Comparison of ENCODE assay signal across 8 cellular contexts in genomic region chr19:4792866-4793195, GRCh38. TPM values are rescaled to one million over a fixed set of nuclear protein-coding genes. Genes with fewer than 3 reads are reported as not detected.
DNase-seq lines count a peak whose midpoint lies in the region; ATAC-seq and TF ChIP-seq lines count a peak whose summit lies in the region.
"Not testable (repeated sequence)": the region's sequence is repeated elsewhere in the genome, so short reads cannot be mapped to it uniquely, and the experiment has no call there.

No MANE protein-coding gene starts in this region.

- H3K27ac Mint-ChIP-seq in H9, result peak overlapping the region in 1 of 3 experiments; percentile 93; a peak in 2 of 7 replicates
- not testable (repeated sequence) for H3K27ac Mint-ChIP-seq in activated T-cell treated with anti-CD3 and anti-CD28 coated beads, Interleukin-2, amount 50 U/mL, for 72 hours
- H3K27ac Mint-ChIP-seq in naive thymus-derived CD4-positive, alpha-beta T cell, result peak overlapping the region in 5 of 9 donors; percentile 46 to 84 (median 67)

- CTCF ChIA-PET in AG04450 (lab: Charles Lee), result interaction anchor here (6.2 kb wide), 1 partner anchor 61 kb away, joined by 220 read pairs; no protein-coding TSS in a partner anchor
- CTCF ChIA-PET in Panc1 (lab: Charles Lee); naive thymus-derived CD4-positive, alpha-beta T cell (lab: Charles Lee): not testable (repeated sequence)

- not testable (repeated sequence) for H3T11ph ChIP-seq in H9 (ENCODE audit: low read length)

- H3K56ac ChIP-seq in H9 (ENCODE audit: insufficient read length, low read depth, low read length), result not testable (repeated sequence)

- not testable (repeated sequence) for H3K27ac ChIP-seq in AG04450 (ENCODE audit: low read depth, low read length); H9 (ENCODE audit: insufficient read length, low read depth, low read length); Panc1 (ENCODE audit: low read length); coronary artery
- peak overlapping the region; percentile 97 for H3K27ac ChIP-seq in left ventricle myocardium inferior (replicated peaks)
- H3K27ac ChIP-seq in naive thymus-derived CD4-positive, alpha-beta T cell (ENCODE audit: low read depth, low read length), result peak overlapping the region; percentile 92
- H3K27ac ChIP-seq in skeletal muscle tissue (ENCODE audit: low read depth, low read length), result peak overlapping the region; percentile 88

- H3K23me2 ChIP-seq in H9 (ENCODE audit: insufficient read length, low read depth, low read length, poor library complexity, severe bottlenecking), result not testable (repeated sequence)

- not testable (repeated sequence) for H3K4ac ChIP-seq in H9 (ENCODE audit: low read depth, low read length)

- not testable (repeated sequence) for H3K79me2 ChIP-seq in H9 (ENCODE audit: insufficient read depth, low read length)

- not testable (repeated sequence) for H4K20me1 ChIP-seq in H9 (ENCODE audit: control insufficient read depth, insufficient read depth, insufficient read length)

- H3K4me1 Mint-ChIP-seq in H9, result peaks cover 2 to 12% of the 10 kb centered on the region in 2 experiments; a peak in 3 of 4 replicates
- peaks cover 49% of the 10 kb centered on the region for H3K4me1 Mint-ChIP-seq in activated T-cell treated with anti-CD3 and anti-CD28 coated beads, Interleukin-2, amount 50 U/mL, for 72 hours (ENCODE audit: low read depth)
- peaks cover 12 to 51% (median 34%) of the 10 kb centered on the region in 7 donors for H3K4me1 Mint-ChIP-seq in naive thymus-derived CD4-positive, alpha-beta T cell

- peaks cover 9 to 44% (median 42%) of the 10 kb centered on the region in 3 experiments; a peak in 6 of 7 replicates for H3K36me3 Mint-ChIP-seq in H9 (ENCODE audit: insufficient read depth in 1 of 3, low read depth in 3 of 3)
- peaks cover 2 to 12% of the 10 kb centered on the region in 2 donors for H3K36me3 Mint-ChIP-seq in activated T-cell treated with anti-CD3 and anti-CD28 coated beads, Interleukin-2, amount 50 U/mL, for 72 hours (ENCODE audit: insufficient read depth in 2 of 2)
- peaks cover 4 to 21% (median 6%) of the 10 kb centered on the region in 5 donors for H3K36me3 Mint-ChIP-seq in naive thymus-derived CD4-positive, alpha-beta T cell

- in situ Hi-C loops in Panc1 (cut with HindIII; ENCODE audit: low pct_unique_long_range_greater_than_20kb, low sequenced_read_pairs), result not testable (repeated sequence)

- not testable (repeated sequence) for H2BK12ac ChIP-seq in H9 (ENCODE audit: insufficient read length, low read depth, low read length)

- POLR2A ChIA-PET in AG04450 (lab: Yijun Ruan, JAX); Panc1 (lab: Charles Lee): not testable (repeated sequence)
- POLR2A ChIA-PET in naive thymus-derived CD4-positive, alpha-beta T cell (lab: Charles Lee), result interaction anchor here (0.5 to 2.9 kb wide), 3 partner anchors 10 to 68 kb away, joined by 3 to 42 read pairs (median 3); partner anchors contain the start of gene DPP9

- intact Hi-C loops in Panc1 (cut with micrococcal nuclease; ENCODE audit: unreplicated experiment); left ventricle myocardium inferior (cut with micrococcal nuclease): not testable (repeated sequence)
- intact Hi-C loops in naive thymus-derived CD4-positive, alpha-beta T cell (cut with micrococcal nuclease), result loop anchor here (5.0 kb wide), 6 partner anchors 119 to 1669 kb away; partner anchors contain the start of genes APBA3 (in 1 of the 2), CACTIN (in 1 of the 2), CRB3 (in 1 of the 2) and MRPL54 (in 1 of the 2)

- not testable (repeated sequence) for ATAC-seq in Panc1; activated T-cell treated with anti-CD3 and anti-CD28 coated beads, Interleukin-2, amount 50 U/mL, for 72 hours (replicated peaks in 1 of 2); naive thymus-derived CD4-positive, alpha-beta T cell

- not testable (repeated sequence) for H3K14ac ChIP-seq in H9 (ENCODE audit: insufficient read depth, low read length)

- not testable (repeated sequence) for H3K18ac ChIP-seq in H9 (ENCODE audit: insufficient read length, low read depth, low read length)

- BruUV-seq in Panc1 (replicated peaks; lab: Mats Ljungman, UMichigan), result not testable (repeated sequence)

- not testable (repeated sequence) for H3K9me3 ChIP-seq in AG04450 (ENCODE audit: control insufficient read depth, insufficient read depth, low read length); H9 (ENCODE audit: control insufficient read depth, low read depth, low read length); Panc1 (ENCODE audit: control insufficient read depth, insufficient read depth, low read depth, low read length); left ventricle myocardium inferior (replicated peaks); naive thymus-derived CD4-positive, alpha-beta T cell (ENCODE audit: control insufficient read depth in 2 of 3, low read length in 3 of 3); skeletal muscle tissue (ENCODE audit: control insufficient read depth in 3 of 3, low read length in 3 of 3)

- TF ChIP-seq CTCF in AG04450 (IDR thresholded peaks at IDR 0.05; ENCODE audit: low read depth, low read length); H9 (conservative IDR thresholded peaks at IDR 0.05); Panc1 (IDR thresholded peaks at IDR 0.05); coronary artery (IDR thresholded peaks at IDR 0.05); left ventricle myocardium inferior (IDR thresholded peaks at IDR 0.05; ENCODE audit: borderline replicate concordance): not testable (repeated sequence)

- not testable (repeated sequence) for H3K9me3 Mint-ChIP-seq in H9; activated T-cell treated with anti-CD3 and anti-CD28 coated beads, Interleukin-2, amount 50 U/mL, for 72 hours; naive thymus-derived CD4-positive, alpha-beta T cell

- peak overlapping the region; percentile 73 to 86 for H3K4me3 Mint-ChIP-seq in H9
- H3K4me3 Mint-ChIP-seq in activated T-cell treated with anti-CD3 and anti-CD28 coated beads, Interleukin-2, amount 50 U/mL, for 72 hours, result peak overlapping the region; percentile 79 to 91
- peak overlapping the region; percentile 68 to 90 (median 80) for H3K4me3 Mint-ChIP-seq in naive thymus-derived CD4-positive, alpha-beta T cell

- H3K23ac ChIP-seq in H9 (ENCODE audit: insufficient read length, low read depth, low read length), result not testable (repeated sequence)

- H3K4me1 ChIP-seq in H9 (ENCODE audit: insufficient read depth, low read length); naive thymus-derived CD4-positive, alpha-beta T cell (ENCODE audit: control insufficient read depth in 2 of 2, insufficient read depth in 2 of 2, low read length in 2 of 2): not testable (repeated sequence)
- H3K4me1 ChIP-seq in Panc1 (ENCODE audit: control insufficient read depth, insufficient read depth, low read length), result peaks cover 11% of the 10 kb centered on the region
- H3K4me1 ChIP-seq in left ventricle myocardium inferior, result peaks cover 58% of the 10 kb centered on the region
- H3K4me1 ChIP-seq in skeletal muscle tissue (ENCODE audit: control insufficient read depth in 3 of 3, insufficient read depth in 3 of 3, low read length in 3 of 3), result peaks cover 39 to 50% (median 42%) of the 10 kb centered on the region in 3 donors

- H4K8ac ChIP-seq in H9 (replicated peaks; ENCODE audit: insufficient read length, low read depth, low read length), result not testable (repeated sequence)

- H3K9ac ChIP-seq in H9 (ENCODE audit: extremely low read depth, insufficient read length, low read length), result not testable (repeated sequence)
- H3K9ac ChIP-seq in skeletal muscle tissue (ENCODE audit: low read depth in 1 of 3, low read length in 3 of 3), result peak overlapping the region in 2 of 3 donors; percentile 90 to 92

- not testable (repeated sequence) for H3K36me3 ChIP-seq in Panc1 (ENCODE audit: control insufficient read depth, insufficient read depth, low read length)
- H3K36me3 ChIP-seq in left ventricle myocardium inferior (peaks cover 40% of the 10 kb centered on the region), skeletal muscle tissue (ENCODE audit: control insufficient read depth in 3 of 3, insufficient read depth in 3 of 3, low read length in 3 of 3) (peaks cover 19 to 30% (median 23%) of the 10 kb centered on the region in 3 donors)
- H3K36me3 ChIP-seq in naive thymus-derived CD4-positive, alpha-beta T cell (ENCODE audit: control insufficient read depth in 2 of 3, insufficient read depth in 3 of 3, low read length in 3 of 3), result peaks cover 7 to 53% (median 7%) of the 10 kb centered on the region in 3 experiments

- no CpG with 5 or more reads among the region's 24 CpGs for WGBS in H9 (ENCODE audit: extremely low coverage, insufficient read length, low lambda C conversion rate)

- H2AFZ ChIP-seq in H9 (ENCODE audit: low read length), result not testable (repeated sequence)

- not testable (repeated sequence) for H2BK120ac ChIP-seq in H9 (ENCODE audit: low read depth, low read length, poor library complexity, severe bottlenecking)

- H3K79me1 ChIP-seq in H9 (ENCODE audit: insufficient read depth, low read depth, low read length, poor library complexity, severe bottlenecking), result not testable (repeated sequence)

- H4K91ac ChIP-seq in H9 (ENCODE audit: insufficient read length, low read depth, low read length), result not testable (repeated sequence)

- H3K4me3 ChIP-seq in AG04450 (ENCODE audit: low read depth, low read length) (peak overlapping the region; percentile 70), Panc1 (ENCODE audit: low read depth in 2 of 2, low read length in 2 of 2) (peak overlapping the region; percentile 58 to 68), coronary artery (peak overlapping the region; percentile 100), left ventricle myocardium inferior (peak overlapping the region; percentile 96), skeletal muscle tissue (ENCODE audit: low read length in 3 of 3) (peak overlapping the region; percentile 69 to 84 (median 84))
- H3K4me3 ChIP-seq in naive thymus-derived CD4-positive, alpha-beta T cell (ENCODE audit: low read length), result not testable (repeated sequence)

- DNase-seq in AG04450 (ENCODE audit: low read depth, low spot score); H9; Panc1 (ENCODE audit: low read depth, low spot score); activated T-cell treated with anti-CD3 and anti-CD28 coated beads, Interleukin-2, amount 50 U/mL, for 72 hours; coronary artery (ENCODE audit: low spot score); left ventricle myocardium inferior; naive thymus-derived CD4-positive, alpha-beta T cell: not testable (repeated sequence)

- H3K27me3 Mint-ChIP-seq in H9 (ENCODE audit: low read depth); activated T-cell treated with anti-CD3 and anti-CD28 coated beads, Interleukin-2, amount 50 U/mL, for 72 hours (ENCODE audit: low read depth); naive thymus-derived CD4-positive, alpha-beta T cell: not testable (repeated sequence)

- H2BK15ac ChIP-seq in H9 (ENCODE audit: low read depth, low read length), result not testable (repeated sequence)

- not testable (repeated sequence) for H4K5ac ChIP-seq in H9 (ENCODE audit: insufficient read length, low read depth, low read length)

- H2BK5ac ChIP-seq in H9 (ENCODE audit: insufficient read length, low read length), result not testable (repeated sequence)

- H2AK5ac ChIP-seq in H9 (ENCODE audit: insufficient read length, low read length), result not testable (repeated sequence)

- H2BK20ac ChIP-seq in H9 (ENCODE audit: low read depth, low read length, poor library complexity, severe bottlenecking), result not testable (repeated sequence)

- peak overlapping the region; percentile 57 for H3K4me2 ChIP-seq in H9 (ENCODE audit: insufficient read depth, insufficient read length, low read length)

- not testable (repeated sequence) for H3K27me3 ChIP-seq in AG04450 (ENCODE audit: control insufficient read depth, insufficient read depth, low read length); H9 (ENCODE audit: insufficient read depth, low read length); Panc1 (ENCODE audit: control insufficient read depth, insufficient read depth, low read length); left ventricle myocardium inferior (ENCODE audit: low read depth); naive thymus-derived CD4-positive, alpha-beta T cell (ENCODE audit: control insufficient read depth in 2 of 2, insufficient read depth in 2 of 2, low read length in 2 of 2); skeletal muscle tissue (ENCODE audit: control insufficient read depth in 3 of 3, insufficient read depth in 3 of 3, low read length in 3 of 3)

RNA-seq across cellular contexts. Expression of gene FEM1A, which starts 1.3 kb away (rescaled TPM):
- polyA plus RNA-seq in AG04450 (2011; rRNA removed), result 3.0 and 4.0 TPM in 2 replicates
- polyA minus RNA-seq in AG04450 (2011; rRNA and poly(A)+ RNA removed), result 6.0 and 7.1 TPM in 2 replicates
- 20.0 and 21.0 TPM in 2 replicates for total RNA-seq in H9 (2021)
- total RNA-seq in Panc1 (2021; ENCODE audit: unreplicated experiment), result 13.4 TPM
- 2.0 TPM for polyA plus RNA-seq in Panc1 (2012; ENCODE audit: insufficient read length)
- 10 to 100 TPM in 1 of 2 donors, 1 to 10 TPM in 1; 9.8 to 11.8 TPM for total RNA-seq in activated T-cell treated with anti-CD3 and anti-CD28 coated beads, Interleukin-2, amount 50 U/mL, for 72 hours
- 46.5 TPM for total RNA-seq in left ventricle myocardium inferior
- 10 to 100 TPM; 10.2 to 17.2 (median 14.4) TPM for total RNA-seq in naive thymus-derived CD4-positive, alpha-beta T cell
- polyA plus RNA-seq in naive thymus-derived CD4-positive, alpha-beta T cell, result 1 to 10 TPM; 2.4 to 6.3 TPM
- total RNA-seq in skeletal muscle tissue, result 28.7 TPM

RNA-seq across cellular contexts. Expression of gene TICAM1, which starts 38.7 kb away (rescaled TPM):
- polyA plus RNA-seq in AG04450 (2011; rRNA removed), result 1.0 and 2.9 TPM in 2 replicates
- 0.96 and 1.2 TPM in 2 replicates for polyA minus RNA-seq in AG04450 (2011; rRNA and poly(A)+ RNA removed)
- 0.48 and 0.57 TPM in 2 replicates for total RNA-seq in H9 (2021)
- 12.2 TPM for total RNA-seq in Panc1 (2021; ENCODE audit: unreplicated experiment)
- polyA plus RNA-seq in Panc1 (2012; ENCODE audit: insufficient read length), result 15.5 TPM
- total RNA-seq in activated T-cell treated with anti-CD3 and anti-CD28 coated beads, Interleukin-2, amount 50 U/mL, for 72 hours, result 10 to 100 TPM; 18.7 to 20.5 TPM
- total RNA-seq in left ventricle myocardium inferior, result 6.1 TPM
- 10 to 100 TPM; 12.5 to 28.4 (median 16.5) TPM for total RNA-seq in naive thymus-derived CD4-positive, alpha-beta T cell
- 10 to 100 TPM in 1 of 2 donors, 1 to 10 TPM in 1; 3.8 to 14.3 TPM for polyA plus RNA-seq in naive thymus-derived CD4-positive, alpha-beta T cell
- 1.6 TPM for total RNA-seq in skeletal muscle tissue
